In genomic region chr1:32538887-32539583, GRCh38 we compare ENCODE assay signal across 8 cellular contexts. TPM values are rescaled to one million over a fixed set of nuclear protein-coding genes. Genes with fewer than 3 reads are reported as not detected.
DNase-seq lines count a peak whose midpoint lies in the region; ATAC-seq and TF ChIP-seq lines count a peak whose summit lies in the region.

TSS of gene ZBTB8A (plus strand) at chr1:32539427. CDS start at chr1:32592932, 53,505 bp downstream.

- no peaks in the 10 kb centered on the region for H3K9me3 Mint-ChIP-seq in activated CD4-positive, alpha-beta T cell treated with anti-CD3 and anti-CD28 coated beads for 36 hours (ENCODE audit: low read depth)
- no peaks in the 10 kb centered on the region for H3K9me3 Mint-ChIP-seq in activated CD4-positive, alpha-beta T cell treated with anti-CD3 and anti-CD28 coated beads, Interleukin-2, amount 10 ng/mL, durations not matched to agents 7 days and 5 days

- WGBS in esophagus, 2 donors: 0 to 1% methylated on average over 33 of the region's 33 CpGs
- 1 to 4% methylated on average over 11 to 19 of the region's 33 CpGs for WGBS in thyroid gland, 2 donors

- H3K4me1 Mint-ChIP-seq in activated CD4-positive, alpha-beta T cell treated with anti-CD3 and anti-CD28 coated beads for 36 hours: peaks cover 8% of the 10 kb centered on the region
- H3K4me1 Mint-ChIP-seq in activated CD4-positive, alpha-beta T cell treated with anti-CD3 and anti-CD28 coated beads, Interleukin-2, amount 10 ng/mL, durations not matched to agents 7 days and 5 days: peaks cover 8% of the 10 kb centered on the region

- no peak for ATAC-seq in activated CD4-positive, alpha-beta T cell treated with anti-CD3 and anti-CD28 coated beads for 36 hours

- POLR2A ChIA-PET in activated CD4-positive, alpha-beta T cell treated with anti-CD3 and anti-CD28 coated beads for 36 hours (lab: Charles Lee): no interaction called here
- POLR2A ChIA-PET in activated CD4-positive, alpha-beta T cell treated with anti-CD3 and anti-CD28 coated beads, Interleukin-2, amount 10 ng/mL, durations not matched to agents 7 days and 5 days (lab: Charles Lee): no interaction called here

- TF ChIP-seq CTCF in thyroid gland (IDR thresholded peaks at IDR 0.05): no peak

- peaks cover 0 to 2% of the 10 kb centered on the region in 2 donors for H3K4me1 ChIP-seq in esophagus (ENCODE audit: control insufficient read depth in 2 of 2, insufficient read depth in 2 of 2, low read length in 1 of 2)
- H3K4me1 ChIP-seq in thyroid gland: peaks cover 0 to 9% of the 10 kb centered on the region in 2 donors

- peak within 1 kb of the TSS; percentile 69 for H3K4me3 Mint-ChIP-seq in activated CD4-positive, alpha-beta T cell treated with anti-CD3 and anti-CD28 coated beads for 36 hours
- peak within 1 kb of the TSS; percentile 63 for H3K4me3 Mint-ChIP-seq in activated CD4-positive, alpha-beta T cell treated with anti-CD3 and anti-CD28 coated beads, Interleukin-2, amount 10 ng/mL, durations not matched to agents 7 days and 5 days

- DNase-seq in activated CD4-positive, alpha-beta T cell treated with anti-CD3 and anti-CD28 coated beads for 36 hours: peak; percentile 42
- no peak for DNase-seq in activated CD4-positive, alpha-beta T cell treated with anti-CD3 and anti-CD28 coated beads, Interleukin-2, amount 50 U/mL, for 1 hour
- DNase-seq in NCI-H2081 treated with DMSO at 0.1 percent for 48 hours (lab: John Stamatoyannopoulos, UW): peak; percentile 62
- no peak for DNase-seq in activated CD4-positive, alpha-beta T cell treated with anti-CD3 and anti-CD28 coated beads, Interleukin-2, amount 10 ng/mL, durations not matched to agents 7 days and 5 days
- DNase-seq in midbrain (lab: John Stamatoyannopoulos, UW): peak; percentile 26
- peak; percentile 64 to 65 for DNase-seq in thyroid gland
- DNase-seq in T-helper 9 cell: no peak

- CTCF ChIA-PET in activated CD4-positive, alpha-beta T cell treated with anti-CD3 and anti-CD28 coated beads for 36 hours (lab: Charles Lee): interaction anchor here (2.4 kb wide), 1 partner anchor 19 kb away, joined by 6 read pairs; no protein-coding TSS in a partner anchor
- CTCF ChIA-PET in activated CD4-positive, alpha-beta T cell treated with anti-CD3 and anti-CD28 coated beads, Interleukin-2, amount 10 ng/mL, durations not matched to agents 7 days and 5 days (lab: Charles Lee): interaction anchor here (0.7 kb wide), 1 partner anchor 173 kb away, joined by 3 read pairs; no protein-coding TSS in a partner anchor

- no peaks in the 10 kb centered on the region for H3K27me3 ChIP-seq in esophagus (ENCODE audit: control insufficient read depth in 1 of 2, insufficient read depth in 2 of 2, low read length in 2 of 2)
- H3K27me3 ChIP-seq in thyroid gland: no peaks in the 10 kb centered on the region

- H3K36me3 ChIP-seq in esophagus (ENCODE audit: control insufficient read depth in 2 of 2, insufficient read depth in 2 of 2, low read length in 1 of 2) (no peaks in the 10 kb centered on the region), thyroid gland (no peaks in the 10 kb centered on the region)

- H3K27ac Mint-ChIP-seq in activated CD4-positive, alpha-beta T cell treated with anti-CD3 and anti-CD28 coated beads for 36 hours: peak within 1 kb of the TSS; percentile 15
- peak within 1 kb of the TSS; percentile 7 for H3K27ac Mint-ChIP-seq in activated CD4-positive, alpha-beta T cell treated with anti-CD3 and anti-CD28 coated beads, Interleukin-2, amount 10 ng/mL, durations not matched to agents 7 days and 5 days

- TF ChIP-seq POLR2A in thyroid gland (IDR thresholded peaks at IDR 0.05): peak in 1 of 2 donors; percentile 46

- intact Hi-C loops in activated CD4-positive, alpha-beta T cell treated with anti-CD3 and anti-CD28 coated beads for 36 hours (cut with DNase I, micrococcal nuclease): loop anchor here in 1 of 2 experiments (1.0 kb wide), 1 partner anchor 112 kb away; the partner anchor contains the start of gene RBBP4
- intact Hi-C loops in thyroid gland (cut with DNase I): no loop called here

- H3K4me3 ChIP-seq in esophagus (ENCODE audit: low read depth in 1 of 2, low read length in 2 of 2) (peak within 1 kb of the TSS; percentile 64 to 71), thyroid gland (replicated peaks in 1 of 3) (peak within 1 kb of the TSS; percentile 44 to 56 (median 45))

- H3K36me3 Mint-ChIP-seq in activated CD4-positive, alpha-beta T cell treated with anti-CD3 and anti-CD28 coated beads for 36 hours (ENCODE audit: low read depth): peaks cover 1% of the 10 kb centered on the region
- H3K36me3 Mint-ChIP-seq in activated CD4-positive, alpha-beta T cell treated with anti-CD3 and anti-CD28 coated beads, Interleukin-2, amount 10 ng/mL, durations not matched to agents 7 days and 5 days (ENCODE audit: low read depth): peaks cover 2% of the 10 kb centered on the region

- peaks cover 67% of the 10 kb centered on the region for H3K27me3 Mint-ChIP-seq in activated CD4-positive, alpha-beta T cell treated with anti-CD3 and anti-CD28 coated beads for 36 hours
- H3K27me3 Mint-ChIP-seq in activated CD4-positive, alpha-beta T cell treated with anti-CD3 and anti-CD28 coated beads, Interleukin-2, amount 10 ng/mL, durations not matched to agents 7 days and 5 days: peaks cover 74% of the 10 kb centered on the region

- peak within 1 kb of the TSS; percentile 81 to 88 for H3K27ac ChIP-seq in esophagus (ENCODE audit: low read depth in 2 of 2, low read length in 1 of 2)
- H3K27ac ChIP-seq in thyroid gland: peak within 1 kb of the TSS; percentile 53 to 78 (median 73)

- H3K9me3 ChIP-seq in esophagus (ENCODE audit: control insufficient read depth in 2 of 2, insufficient read depth in 1 of 2, low read depth in 1 of 2, low read length in 1 of 2) (no peaks in the 10 kb centered on the region), thyroid gland (no peaks in the 10 kb centered on the region)

RNA-seq across cellular contexts. Expression of gene ZBTB8A, which starts in this region (rescaled TPM):
- total RNA-seq in activated CD4-positive, alpha-beta T cell treated with anti-CD3 and anti-CD28 coated beads for 36 hours: under 1 TPM; 0.30 to 0.35 TPM
- total RNA-seq in activated CD4-positive, alpha-beta T cell treated with anti-CD3 and anti-CD28 coated beads, Interleukin-2, amount 10 ng/mL, durations not matched to agents 7 days and 5 days: under 1 TPM; 0.20 to 0.31 TPM
- polyA plus RNA-seq in esophagus: 1 to 10 TPM; 1.1 to 1.9 TPM
- total RNA-seq in thyroid gland: 10 to 100 TPM; 10.6 to 20.6 (median 12.6) TPM

Comparison
In these comparisons a context has a peak if more than half of its experiments do, and no peak if none do; other contexts are left out.
1. RNA of gene ZBTB8A (total RNA-seq): 10.6 to 20.6 TPM in thyroid gland; 0.30 to 0.35 TPM in activated CD4-positive, alpha-beta T cell treated with anti-CD3 and anti-CD28 coated beads for 36 hours and 0.20 to 0.31 TPM in activated CD4-positive, alpha-beta T cell treated with anti-CD3 and anti-CD28 coated beads, Interleukin-2, amount 10 ng/mL, durations not matched to agents 7 days and 5 days; every median in the first group is over 4 times any median in the second.
2. Peak in DNase-seq in activated CD4-positive, alpha-beta T cell treated with anti-CD3 and anti-CD28 coated beads for 36 hours; RNA of the gene not detected or under 1 TPM.
3. DNase-seq: peak in NCI-H2081 treated with DMSO at 0.1 percent for 48 hours (single experiment), midbrain (single experiment) and thyroid gland (2 of 2); none in activated CD4-positive, alpha-beta T cell treated with anti-CD3 and anti-CD28 coated beads, Interleukin-2, amount 50 U/mL, for 1 hour (single experiment), activated CD4-positive, alpha-beta T cell treated with anti-CD3 and anti-CD28 coated beads, Interleukin-2, amount 10 ng/mL, durations not matched to agents 7 days and 5 days (single experiment) and T-helper 9 cell (single experiment).